Comparison of ENCODE assay signal across 8 cellular contexts in the genomic region with DNA sequence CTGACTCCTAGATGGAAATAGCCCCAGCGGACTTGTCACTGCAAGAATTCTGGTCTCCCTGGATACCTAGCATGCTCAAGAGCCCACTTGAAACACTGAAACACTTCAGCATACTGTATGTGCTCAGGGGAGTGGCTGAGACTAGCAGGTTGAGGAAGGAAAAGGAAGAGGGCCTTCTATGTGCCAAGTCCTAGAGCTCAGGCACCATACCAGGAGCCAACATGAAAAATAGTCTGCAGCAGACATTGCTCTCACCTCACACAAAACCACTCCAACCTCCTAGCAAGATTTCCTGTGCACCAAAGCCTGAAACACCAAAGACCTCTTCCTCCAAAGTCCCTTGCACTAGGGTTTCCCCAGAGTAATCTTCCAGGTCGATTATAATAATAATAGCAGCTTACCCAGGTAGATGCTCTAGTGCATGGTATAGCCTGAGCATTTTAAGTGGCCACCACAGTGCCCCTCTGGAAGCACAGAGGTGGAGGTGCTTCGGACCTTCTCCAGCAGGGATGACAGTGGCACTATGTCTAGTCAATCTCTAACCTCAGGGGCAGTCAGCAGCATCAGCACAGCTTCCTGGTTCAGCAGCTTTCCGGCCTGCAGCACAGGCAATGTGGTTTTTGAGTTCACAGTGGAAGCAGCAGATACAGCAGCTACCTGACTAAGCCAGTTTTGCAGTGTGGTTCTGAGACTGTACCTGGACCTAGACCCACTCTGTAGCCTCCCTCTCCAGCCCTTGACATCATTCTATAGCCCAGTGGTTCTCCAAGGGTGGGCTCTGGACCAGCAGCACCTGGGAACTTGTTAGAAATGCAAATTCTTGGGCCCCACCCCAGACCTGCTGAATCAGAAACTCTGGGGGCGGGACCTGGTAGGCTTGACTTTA.
A peak's percentile ranks its signal among the peaks of the same experiment; 100 is the strongest.
DNase-seq lines count a peak whose midpoint lies in the region; ATAC-seq lines count a peak whose summit lies in the region.

No MANE protein-coding gene starts in this region.

- peak; percentile 86 to 92 for DNase-seq in AML-193 (lab: John Stamatoyannopoulos, UW)
- peak; percentile 42 for DNase-seq in SKM-1 (lab: John Stamatoyannopoulos, UW; ENCODE audit: unreplicated experiment)
- peak; percentile 46 for DNase-seq in activated naive CD4-positive, alpha-beta T cell treated with anti-CD3 and anti-CD28 coated beads, Interleukin-2, amount 50 U/mL, for 16 hours
- DNase-seq in stimulated activated CD4-positive, alpha-beta T cell treated with anti-CD3 and anti-CD28 coated beads, Interleukin-4, amount 100 ng/mL, for 4 hours, result peak; percentile 33 to 65
- DNase-seq in AG20443 (ENCODE audit: low spot score), result no peak
- DNase-seq in inferior parietal cortex (ENCODE audit: extremely low spot score), result no peak

- ATAC-seq in GM19043 (IDR thresholded peaks at IDR 0.05; ENCODE audit: low read depth, unreplicated experiment) (peak; percentile 66), HG03196 (IDR thresholded peaks at IDR 0.05; ENCODE audit: unreplicated experiment) (peak; percentile 41)

Comparison
In these comparisons a context has a peak if more than half of its experiments do, and no peak if none do; other contexts are left out.
1. DNase-seq: peak in AML-193 (2 of 2), SKM-1 (single experiment), activated naive CD4-positive, alpha-beta T cell treated with anti-CD3 and anti-CD28 coated beads, Interleukin-2, amount 50 U/mL, for 16 hours (single experiment) and stimulated activated CD4-positive, alpha-beta T cell treated with anti-CD3 and anti-CD28 coated beads, Interleukin-4, amount 100 ng/mL, for 4 hours (2 of 2); none in AG20443 (single experiment) and inferior parietal cortex (single experiment).